ENCODE assay signal across 15 cellular contexts in genomic region chr15:32942286-32942927, GRCh38.
DNase-seq lines count a peak whose midpoint lies in the region; ATAC-seq and TF ChIP-seq lines count a peak whose summit lies in the region.
"Had no signal": no experiment of that assay in that cellular context is flagged by ENCODE, and none has a peak within 500 bp of the region (broad histone marks: within the 10 kb centered on the region; RNA-seq: fewer than 3 reads in every experiment).

No MANE protein-coding gene starts in this region.

- H3K27me3 ChIP-seq in heart left ventricle (no peaks in the 10 kb centered on the region), aorta (ENCODE audit: control insufficient read depth in 1 of 2, insufficient read depth in 2 of 2, low read length in 1 of 2) (no peaks in the 10 kb centered on the region), foreskin keratinocyte (no peaks in the 10 kb centered on the region)

- no peaks in the 10 kb centered on the region for H3K4me1 Mint-ChIP-seq in activated T-helper 17 cell treated with anti-CD3 and anti-CD28 coated beads, Interleukin-2, amount 50 U/mL, for 72 hours
- H3K4me1 Mint-ChIP-seq: CD14-positive monocyte had no signal

- H3K4me3 ChIP-seq in heart left ventricle (no peak overlapping the region), aorta (ENCODE audit: low read length in 2 of 2) (no peak overlapping the region)
- H3K4me3 ChIP-seq: GM23338 had no signal

- H3K4me1 ChIP-seq in heart left ventricle (peaks cover 0 to 16% (median 3%) of the 10 kb centered on the region in 12 donors), aorta (ENCODE audit: control insufficient read depth in 1 of 2, insufficient read depth in 2 of 2, low read length in 2 of 2) (peaks cover 0 to 4% of the 10 kb centered on the region in 2 donors), foreskin keratinocyte (no peaks in the 10 kb centered on the region)

- in situ Hi-C loops in KBM-7 (cut with MboI; ENCODE audit: low pct_unique_long_range_greater_than_20kb, low sequenced_read_pairs) = no loop called here

- no peak overlapping the region for H3K4me3 Mint-ChIP-seq in activated T-helper 17 cell treated with anti-CD3 and anti-CD28 coated beads, Interleukin-2, amount 50 U/mL, for 72 hours
- H3K4me3 Mint-ChIP-seq: CD14-positive monocyte, GM23338 had no signal

- H3K27ac Mint-ChIP-seq in activated T-helper 17 cell treated with anti-CD3 and anti-CD28 coated beads, Interleukin-2, amount 50 U/mL, for 72 hours = no peak overlapping the region
- H3K27ac Mint-ChIP-seq: GM23338 had no signal

- DNase-seq in Right ventricle myocardium inferior (ENCODE audit: missing footprints) = no peak
- DNase-seq in heart left ventricle = no peak
- DNase-seq in left ventricle myocardium superior = no peak
- DNase-seq in aorta = no peak
- no peak for DNase-seq in KBM-7
- DNase-seq in foreskin keratinocyte = no peak
- DNase-seq: AML-193, COR-L47, GF-D8, NCI-H1417, NCI-H1930 had no signal

- H3K27me3 Mint-ChIP-seq in activated T-helper 17 cell treated with anti-CD3 and anti-CD28 coated beads, Interleukin-2, amount 50 U/mL, for 72 hours = no peaks in the 10 kb centered on the region

- H3K9me3 Mint-ChIP-seq in activated T-helper 17 cell treated with anti-CD3 and anti-CD28 coated beads, Interleukin-2, amount 50 U/mL, for 72 hours = no peaks in the 10 kb centered on the region
- H3K9me3 Mint-ChIP-seq: CD14-positive monocyte, GM23338 had no signal

- TF ChIP-seq CTCF in heart left ventricle (IDR thresholded peaks at IDR 0.05) = no peak
- no peak for TF ChIP-seq CTCF in foreskin keratinocyte (conservative IDR thresholded peaks at IDR 0.05)

- intact Hi-C loops in Right ventricle myocardium inferior (cut with DNase I) = no loop called here
- intact Hi-C loops in heart left ventricle (cut with DNase I) = loop anchor here in 2 of 10 donors (5.0 to 10.0 kb wide), 2 partner anchors 50 to 58 kb away; no protein-coding TSS in a partner anchor
- intact Hi-C loops in left ventricle myocardium superior (cut with micrococcal nuclease) = no loop called here
- intact Hi-C loops in aorta (cut with DNase I) = loop anchor here in 1 of 2 donors (5.0 kb wide), 1 partner anchor 280 kb away; no protein-coding TSS in a partner anchor

- H3K36me3 Mint-ChIP-seq in activated T-helper 17 cell treated with anti-CD3 and anti-CD28 coated beads, Interleukin-2, amount 50 U/mL, for 72 hours (ENCODE audit: low read depth) = no peaks in the 10 kb centered on the region

- 37 to 50% (median 45%) methylated on average over 2 of the region's 2 CpGs for WGBS in heart left ventricle, 4 donors
- 2 to 6% methylated on average over 2 of the region's 2 CpGs for WGBS in aorta, 2 donors

- TF ChIP-seq POLR2A in heart left ventricle (IDR thresholded peaks at IDR 0.05) = no peak

- H3K9me3 ChIP-seq in heart left ventricle (no peaks in the 10 kb centered on the region), aorta (ENCODE audit: control insufficient read depth, low read length) (no peaks in the 10 kb centered on the region)

- H3K36me3 ChIP-seq in heart left ventricle = no peaks in the 10 kb centered on the region
- H3K36me3 ChIP-seq in aorta (ENCODE audit: control insufficient read depth in 1 of 2, insufficient read depth in 2 of 2, low read length in 1 of 2) = no peaks in the 10 kb centered on the region

- H3K27ac ChIP-seq in heart left ventricle (peak overlapping the region in 1 of 12 donors; percentile 31), aorta (ENCODE audit: low read depth in 1 of 2, low read length in 2 of 2) (no peak overlapping the region), foreskin keratinocyte (no peak overlapping the region)
- H3K27ac ChIP-seq: HL-60 had no signal

- ATAC-seq in Right ventricle myocardium inferior (peak; percentile 44), heart left ventricle (no peak), left ventricle myocardium superior (peak; percentile 76), aorta (ENCODE audit: low FRiP score) (peak; percentile 29), foreskin keratinocyte (no peak)
- peak; percentile 57 for ATAC-seq in activated T-helper 17 cell treated with anti-CD3 and anti-CD28 coated beads, Interleukin-2, amount 50 U/mL, for 72 hours (replicated peaks)
- ATAC-seq: GM23338 had no signal

Comparison
In these comparisons a context has a peak if more than half of its experiments do, and no peak if none do; other contexts are left out.
1. ATAC-seq: peak in Right ventricle myocardium inferior (single experiment), activated T-helper 17 cell treated with anti-CD3 and anti-CD28 coated beads, Interleukin-2, amount 50 U/mL, for 72 hours (single experiment), left ventricle myocardium superior (single experiment) and aorta (single experiment); none in heart left ventricle (0 of 4) and foreskin keratinocyte (single experiment).